11 cellular contexts compared by ENCODE assay signal in genomic region chr11:2860636-2861035, GRCh38. TPM values are rescaled to one million over a fixed set of nuclear protein-coding genes. Genes with fewer than 3 reads are reported as not detected.
DNase-seq lines count a peak whose midpoint lies in the region; ATAC-seq, FAIRE-seq and TF ChIP-seq lines count a peak whose summit lies in the region.
"Had no signal": no experiment of that assay in that cellular context is flagged by ENCODE, and none has a peak within 500 bp of the region (broad histone marks: within the 10 kb centered on the region; RNA-seq: fewer than 3 reads in every experiment).

No MANE protein-coding gene starts in this region.

- H3K9me3 ChIP-seq in MG63 (no peaks in the 10 kb centered on the region), K562 (replicated peaks; ENCODE audit: control insufficient read depth, insufficient read depth, low read depth, low read length) (no peaks in the 10 kb centered on the region)

- peak; percentile 61 for DNase-seq in activated CD4-positive, alpha-beta T cell treated with anti-CD3 and anti-CD28 coated beads for 36 hours
- no peak for DNase-seq in activated CD4-positive, alpha-beta T cell treated with anti-CD3 and anti-CD28 coated beads, Interleukin-2, amount 10 ng/mL, durations not matched to agents 7 days and 5 days
- DNase-seq in MG63 (peak; percentile 51), K562 (ENCODE audit: extremely low read depth in 1 of 4, low spot score in 3 of 4) (peak in 1 of 4 experiments; percentile 34), GM03348 (ENCODE audit: low spot score) (no peak), NCI-H2107 (lab: John Stamatoyannopoulos, UW) (no peak)
- peak; percentile 15 to 37 for DNase-seq in stimulated activated CD8-positive, alpha-beta memory T cell treated with anti-CD3 and anti-CD28 coated beads, Interleukin-15, amount 100 ng/mL, for 48 hours (ENCODE audit: low read depth in 2 of 2)
- DNase-seq: MM.1S, T-helper 2 cell had no signal

- no peak for TF ChIP-seq POLR2A in K562 (conservative IDR thresholded peaks at IDR 0.05)

- H3K27me3 ChIP-seq in MG63 (no peaks in the 10 kb centered on the region), K562 (ENCODE audit: control insufficient read depth in 2 of 2, insufficient read depth in 2 of 2, low read length in 2 of 2) (peaks cover 0 to 26% of the 10 kb centered on the region in 2 experiments; a peak in 3 of 5 replicates)

- no peaks in the 10 kb centered on the region for H3K79me2 ChIP-seq in K562 (ENCODE audit: control insufficient read depth, insufficient read depth, low read length)

- no peak overlapping the region for H3K27ac Mint-ChIP-seq in activated CD4-positive, alpha-beta T cell treated with anti-CD3 and anti-CD28 coated beads for 36 hours
- H3K27ac Mint-ChIP-seq in activated CD4-positive, alpha-beta T cell treated with anti-CD3 and anti-CD28 coated beads, Interleukin-2, amount 10 ng/mL, durations not matched to agents 7 days and 5 days, result no peak overlapping the region

- in situ Hi-C loops in K562 (cut with MboI), result no loop called here

- H3K4me1 ChIP-seq in K562 (replicated peaks in 1 of 2; ENCODE audit: control insufficient read depth in 2 of 2, insufficient read depth in 2 of 2, low read length in 2 of 2), result peaks cover 0 to 33% of the 10 kb centered on the region in 2 experiments; a peak in 2 of 5 replicates

- no peak overlapping the region for H2AFZ ChIP-seq in K562 (ENCODE audit: low read depth, low read length)

- H3K36me3 Mint-ChIP-seq in activated CD4-positive, alpha-beta T cell treated with anti-CD3 and anti-CD28 coated beads for 36 hours (ENCODE audit: low read depth), result no peaks in the 10 kb centered on the region
- H3K36me3 Mint-ChIP-seq in activated CD4-positive, alpha-beta T cell treated with anti-CD3 and anti-CD28 coated beads, Interleukin-2, amount 10 ng/mL, durations not matched to agents 7 days and 5 days (ENCODE audit: low read depth), result no peaks in the 10 kb centered on the region
- H3K36me3 Mint-ChIP-seq: brain had no signal

- H3K9ac ChIP-seq in K562 (ENCODE audit: insufficient read depth in 1 of 2, low read depth in 2 of 2, low read length in 2 of 2), result no peak overlapping the region; a peak in 1 of 4 replicates

- no peak for FAIRE-seq in K562 (lab: Jason Lieb, UNC)

- no peaks in the 10 kb centered on the region for H3K4me1 Mint-ChIP-seq in activated CD4-positive, alpha-beta T cell treated with anti-CD3 and anti-CD28 coated beads for 36 hours
- H3K4me1 Mint-ChIP-seq in activated CD4-positive, alpha-beta T cell treated with anti-CD3 and anti-CD28 coated beads, Interleukin-2, amount 10 ng/mL, durations not matched to agents 7 days and 5 days, result no peaks in the 10 kb centered on the region

- H3K27me3 Mint-ChIP-seq in activated CD4-positive, alpha-beta T cell treated with anti-CD3 and anti-CD28 coated beads for 36 hours, result peaks cover 20% of the 10 kb centered on the region
- H3K27me3 Mint-ChIP-seq in activated CD4-positive, alpha-beta T cell treated with anti-CD3 and anti-CD28 coated beads, Interleukin-2, amount 10 ng/mL, durations not matched to agents 7 days and 5 days, result peaks cover 28% of the 10 kb centered on the region

- H3K9me1 ChIP-seq in K562 (ENCODE audit: control insufficient read depth, insufficient read depth, low read length), result no peaks in the 10 kb centered on the region

- CTCF ChIA-PET in activated CD4-positive, alpha-beta T cell treated with anti-CD3 and anti-CD28 coated beads for 36 hours (lab: Charles Lee), result interaction anchor here (1.1 kb wide), 1 partner anchor 27 kb away, joined by 3 read pairs; no protein-coding TSS in a partner anchor
- CTCF ChIA-PET in activated CD4-positive, alpha-beta T cell treated with anti-CD3 and anti-CD28 coated beads, Interleukin-2, amount 10 ng/mL, durations not matched to agents 7 days and 5 days (lab: Charles Lee), result interaction anchor here (1.0 kb wide), 2 partner anchors 9 to 27 kb away, joined by 3 read pairs; no protein-coding TSS in a partner anchor
- CTCF ChIA-PET in K562 (lab: Yijun Ruan, JAX; ENCODE audit: low intra/inter-chr PET ratio), result no interaction called here

- no peak overlapping the region for H3K27ac ChIP-seq in K562 (ENCODE audit: extremely low read depth, low read depth, low read length)

- WGBS in K562 (ENCODE audit: insufficient coverage, low coverage, missing lambda C conversion rate), result 4% methylated on average over 6 of the region's 7 CpGs

- H3K36me3 ChIP-seq in MG63, result no peaks in the 10 kb centered on the region
- no peaks in the 10 kb centered on the region for H3K36me3 ChIP-seq in K562 (ENCODE audit: control insufficient read depth, insufficient read depth, low read length)

- intact Hi-C loops in activated CD4-positive, alpha-beta T cell treated with anti-CD3 and anti-CD28 coated beads for 36 hours (cut with DNase I, micrococcal nuclease), result no loop called here
- intact Hi-C loops in K562 (cut with micrococcal nuclease), result no loop called here

- POLR2A ChIA-PET in activated CD4-positive, alpha-beta T cell treated with anti-CD3 and anti-CD28 coated beads for 36 hours (lab: Charles Lee), result no interaction called here
- POLR2A ChIA-PET in activated CD4-positive, alpha-beta T cell treated with anti-CD3 and anti-CD28 coated beads, Interleukin-2, amount 10 ng/mL, durations not matched to agents 7 days and 5 days (lab: Charles Lee), result no interaction called here
- POLR2A ChIA-PET in K562 (lab: Yijun Ruan, JAX), result interaction anchor here (0.6 to 1.2 kb wide), 3 partner anchors 9 to 1939 kb away, joined by 3 read pairs; no protein-coding TSS in a partner anchor

- H3K4me3 ChIP-seq in MG63, result no peak overlapping the region
- no peak overlapping the region for H3K4me3 ChIP-seq in K562

- no peak for TF ChIP-seq CTCF in K562 (IDR thresholded peaks at IDR 0.05 in 2 of 3, conservative IDR thresholded peaks at IDR 0.05 in 1 of 3; ENCODE audit: insufficient read depth in 2 of 3, low read depth in 1 of 3, low read length in 3 of 3)

- TF ChIP-seq EP300 in K562 (IDR thresholded peaks at IDR 0.05; ENCODE audit: low read length), result no peak

- peak; percentile 84 for ATAC-seq in activated CD4-positive, alpha-beta T cell treated with anti-CD3 and anti-CD28 coated beads for 36 hours
- ATAC-seq in K562, result no peak
- no peak for ATAC-seq in HG02610 (IDR thresholded peaks at IDR 0.05; ENCODE audit: unreplicated experiment)

- H3K4me2 ChIP-seq in K562 (ENCODE audit: insufficient read depth, low read length), result no peak overlapping the region

- H3K4me3 Mint-ChIP-seq in activated CD4-positive, alpha-beta T cell treated with anti-CD3 and anti-CD28 coated beads for 36 hours, result no peak overlapping the region
- no peak overlapping the region for H3K4me3 Mint-ChIP-seq in activated CD4-positive, alpha-beta T cell treated with anti-CD3 and anti-CD28 coated beads, Interleukin-2, amount 10 ng/mL, durations not matched to agents 7 days and 5 days

- TF ChIP-seq RAD21 in K562 (CRISPR knock-in tag; conservative IDR thresholded peaks at IDR 0.05 in 1 of 2, IDR thresholded peaks at IDR 0.05 in 1 of 2), result no peak

- no peaks in the 10 kb centered on the region for H3K9me3 Mint-ChIP-seq in activated CD4-positive, alpha-beta T cell treated with anti-CD3 and anti-CD28 coated beads for 36 hours (ENCODE audit: low read depth)
- no peaks in the 10 kb centered on the region for H3K9me3 Mint-ChIP-seq in activated CD4-positive, alpha-beta T cell treated with anti-CD3 and anti-CD28 coated beads, Interleukin-2, amount 10 ng/mL, durations not matched to agents 7 days and 5 days

- no peaks in the 10 kb centered on the region for H4K20me1 ChIP-seq in K562 (replicated peaks; ENCODE audit: control insufficient read depth, insufficient read depth, low read length)

- no TSS peak for BruUV-seq in K562 (replicated peaks; lab: Mats Ljungman, UMichigan)

TF ChIP-seq in K562, 482 proteins besides CTCF, POLR2A, EP300 and RAD21 (continues in another document):
- TF ChIP-seq JUND (IDR thresholded peaks at IDR 0.05; ENCODE audit: borderline replicate concordance, low read depth, low read length) (peak; percentile 74), JUND (tag; IDR thresholded peaks at IDR 0.05; ENCODE audit: borderline replicate concordance, low read depth, low read length) (peak; percentile 38; the same call in 1 of the 3 replicates), ZNF740 (CRISPR knock-in tag; IDR thresholded peaks at IDR 0.05) (peak; percentile 85), ZNF740 (tag; IDR thresholded peaks at IDR 0.05) (no peak), CTBP1 (IDR thresholded peaks at IDR 0.05; ENCODE audit: borderline replicate concordance) (no peak)

RNA-seq across cellular contexts. Expression of gene CDKN1C, which starts 24.9 kb away (rescaled TPM):
- under 1 TPM; 0.21 to 0.53 TPM for total RNA-seq in activated CD4-positive, alpha-beta T cell treated with anti-CD3 and anti-CD28 coated beads for 36 hours
- under 1 TPM; 0.29 to 0.40 TPM for total RNA-seq in activated CD4-positive, alpha-beta T cell treated with anti-CD3 and anti-CD28 coated beads, Interleukin-2, amount 10 ng/mL, durations not matched to agents 7 days and 5 days
- 0.56 TPM in 1 of 2 replicates, not detected in the other for total RNA-seq in MG63 (2014; rRNA removed; shearing (Covaris generic); ENCODE audit: low replicate concordance)
- total RNA-seq in K562 (2011; cell fraction: chromatin; rRNA removed; ENCODE audit: low replicate concordance), result 7.1 and 13.9 TPM in 2 replicates
- total RNA-seq in K562 (2011; cell fraction: nucleolus; rRNA removed), result 20.5 and 24.5 TPM in 2 replicates
- 10.9 and 11.1 TPM in 2 replicates for total RNA-seq in K562 (2011; cell fraction: nucleoplasm; rRNA removed)
- 19.2 and 23.5 TPM in 2 replicates for total RNA-seq in K562 (2014; rRNA removed)
- total RNA-seq in K562 (2014; rRNA removed; fragmentation: Illumina TruSeq; extraction: Trizol), result 3.5 and 4.0 TPM in 2 replicates
- 2.8 and 3.5 TPM in 2 replicates for total RNA-seq in K562 (2015; rRNA removed; fragmentation: Illumina TruSeq; extraction: Trizol)
- 21.1 and 21.9 TPM in 2 replicates for total RNA-seq in K562 (2021)
- 9.2 and 17.4 TPM in 2 replicates for polyA plus RNA-seq in K562 (2011; rRNA removed)
- polyA plus RNA-seq in K562 (2011; cell fraction: cytosol; rRNA removed), result 12.9 and 29.1 TPM in 2 replicates
- polyA plus RNA-seq in K562 (2011; cell fraction: nucleus; rRNA removed), result 25.4 and 25.7 TPM in 2 replicates
- 10.9 and 13.2 TPM in 2 replicates for polyA plus RNA-seq in K562 (2012)
- 3.9 and 5.2 TPM in 2 replicates for polyA plus RNA-seq in K562 (2014; fragmentation: Illumina TruSeq; extraction: Trizol)
- 10 to 100 TPM in 1 of 2 experiments, 1 to 10 TPM in 1; 9.3 to 18.7 TPM for polyA plus RNA-seq in K562 (2014; fragmentation: Nextera tagmentation; extraction: Ambion mirVana)
- polyA plus RNA-seq in K562 (2014; rRNA removed), result 11.0 and 13.0 TPM in 2 replicates
- polyA minus RNA-seq in K562 (2011; rRNA and poly(A)+ RNA removed), result 4.8 and 6.4 TPM in 2 replicates
- polyA minus RNA-seq in K562 (2011; cell fraction: cytosol; rRNA and poly(A)+ RNA removed), result 11.8 and 22.5 TPM in 2 replicates
- 7.5 and 8.9 TPM in 2 replicates for polyA minus RNA-seq in K562 (2011; cell fraction: nucleus; rRNA and poly(A)+ RNA removed)

Comparison
In these comparisons a context has a peak if more than half of its experiments do, and no peak if none do; other contexts are left out.
1. DNase-seq: peak in activated CD4-positive, alpha-beta T cell treated with anti-CD3 and anti-CD28 coated beads for 36 hours (single experiment), MG63 (single experiment) and stimulated activated CD8-positive, alpha-beta memory T cell treated with anti-CD3 and anti-CD28 coated beads, Interleukin-15, amount 100 ng/mL, for 48 hours (2 of 2); none in activated CD4-positive, alpha-beta T cell treated with anti-CD3 and anti-CD28 coated beads, Interleukin-2, amount 10 ng/mL, durations not matched to agents 7 days and 5 days (single experiment), GM03348 (single experiment) and NCI-H2107 (single experiment).